ENCODE assay signal across 18 cellular contexts in genomic region chr1:39469150-39469549, GRCh38. TPM values are rescaled to one million over a fixed set of nuclear protein-coding genes. Genes with fewer than 3 reads are reported as not detected.
"Had no signal": no experiment of that assay in that cellular context is flagged by ENCODE, and none has a peak within 500 bp of the region (broad histone marks: within the 10 kb centered on the region; RNA-seq: fewer than 3 reads in every experiment).

No MANE protein-coding gene starts in this region.

- ATAC-seq: activated CD8-positive, alpha-beta T cell treated with anti-CD3 and anti-CD28 coated beads for 36 hours; activated naive CD8-positive, alpha-beta T cell treated with anti-CD3 and anti-CD28 coated beads, Interleukin-2, amount 50 U/mL, for 24 hours; esophagus mucosa; left cardiac atrium; right cardiac atrium; WTC11 had no signal

- H3K4me1 ChIP-seq: breast epithelium, upper lobe of left lung had no signal

- H3K9me3 Mint-ChIP-seq: activated CD8-positive, alpha-beta T cell treated with anti-CD3 and anti-CD28 coated beads for 36 hours; activated naive CD8-positive, alpha-beta T cell treated with anti-CD3 and anti-CD28 coated beads, Interleukin-2, amount 50 U/mL, for 24 hours; naive B cell; stimulated activated naive CD8-positive, alpha-beta T cell treated with anti-CD3 and anti-CD28 coated beads, Interleukin-15, Interleukin-2, amounts not matched to agents 100 ng/mL and 50 ng/mL, for 24 hours; WTC11 had no signal

- H3K27ac Mint-ChIP-seq: activated CD8-positive, alpha-beta T cell treated with anti-CD3 and anti-CD28 coated beads for 36 hours had no signal

- DNase-seq: activated CD4-positive, alpha-beta T cell treated with anti-CD3 and anti-CD28 coated beads for 48 hours; activated CD8-positive, alpha-beta memory T cell treated with anti-CD3 and anti-CD28 coated beads, Interleukin-2, amount 50 U/mL, for 4 hours; activated CD8-positive, alpha-beta T cell treated with anti-CD3 and anti-CD28 coated beads for 36 hours; activated naive CD4-positive, alpha-beta T cell; activated naive CD8-positive, alpha-beta T cell treated with anti-CD3 and anti-CD28 coated beads, Interleukin-2, amount 50 U/mL, for 24 hours; aorta; left cardiac atrium; naive B cell; right cardiac atrium; stimulated activated CD4-positive, alpha-beta T cell treated with anti-CD3 and anti-CD28 coated beads, Interleukin-15, amount 100 ng/mL, for 24 hours; stimulated activated CD4-positive, alpha-beta T cell treated with anti-CD3 and anti-CD28 coated beads, Interleukin-4, amount 100 ng/mL, for 1 hour; T-helper 2 cell; upper lobe of left lung had no signal

- H3K27me3 Mint-ChIP-seq: activated CD8-positive, alpha-beta T cell treated with anti-CD3 and anti-CD28 coated beads for 36 hours; activated naive CD8-positive, alpha-beta T cell treated with anti-CD3 and anti-CD28 coated beads, Interleukin-2, amount 50 U/mL, for 24 hours; naive B cell; stimulated activated naive CD8-positive, alpha-beta T cell treated with anti-CD3 and anti-CD28 coated beads, Interleukin-15, Interleukin-2, amounts not matched to agents 100 ng/mL and 50 ng/mL, for 24 hours had no signal

- H3K9me3 ChIP-seq: breast epithelium, upper lobe of left lung had no signal

- H3K4me3 ChIP-seq: breast epithelium, skin epidermis, upper lobe of left lung had no signal

- H3K27me3 ChIP-seq: breast epithelium, upper lobe of left lung had no signal

- H3K4me3 Mint-ChIP-seq: activated CD8-positive, alpha-beta T cell treated with anti-CD3 and anti-CD28 coated beads for 36 hours; activated naive CD8-positive, alpha-beta T cell treated with anti-CD3 and anti-CD28 coated beads, Interleukin-2, amount 50 U/mL, for 24 hours; naive B cell; stimulated activated naive CD8-positive, alpha-beta T cell treated with anti-CD3 and anti-CD28 coated beads, Interleukin-15, Interleukin-2, amounts not matched to agents 100 ng/mL and 50 ng/mL, for 24 hours; WTC11 had no signal

- H3K4me1 Mint-ChIP-seq: WTC11 had no signal

- H3K27ac ChIP-seq: breast epithelium, skin epidermis, upper lobe of left lung had no signal

RNA-seq across cellular contexts. Expression of gene BMP8A, which starts 22.3 kb away (rescaled TPM):
- total RNA-seq: aorta, esophagus mucosa had no signal
- polyA plus RNA-seq: aorta had no signal
